Comparison of ENCODE assay signal across 15 cellular contexts in the genomic region with DNA sequence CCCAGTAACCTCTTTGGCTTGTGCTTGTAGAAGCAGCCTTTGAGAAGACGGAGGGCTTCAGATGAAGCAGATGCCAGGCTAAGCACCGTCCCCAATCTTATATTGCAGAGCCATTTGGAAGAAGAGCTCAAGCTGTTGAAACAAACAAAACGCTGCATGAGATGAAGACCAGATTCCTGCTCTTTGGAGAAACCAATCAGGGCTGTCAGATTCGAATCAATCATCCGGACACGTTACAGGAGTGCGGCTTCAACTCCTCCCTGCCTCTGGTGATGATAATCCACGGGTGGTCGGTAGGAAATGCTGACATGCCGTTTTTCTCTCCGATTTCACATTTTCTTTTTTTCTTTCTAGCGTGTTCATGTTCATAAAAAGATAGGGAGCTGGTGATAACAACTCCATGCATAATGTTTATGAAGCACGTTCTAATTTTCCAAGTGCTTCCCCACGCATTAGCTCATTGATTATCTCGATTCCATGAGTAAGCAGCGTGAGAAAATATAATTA.
DNase-seq lines count a peak whose midpoint lies in the region; TF ChIP-seq lines count a peak whose summit lies in the region.
"Had no signal": no experiment of that assay in that cellular context is flagged by ENCODE, and none has a peak within 500 bp of the region (broad histone marks: within the 10 kb centered on the region; RNA-seq: fewer than 3 reads in every experiment).

No MANE protein-coding gene starts in this region.

- H3K27ac ChIP-seq in PC-9 = no peak overlapping the region
- H3K27ac ChIP-seq in smooth muscle cell (ENCODE audit: low read depth) = no peak overlapping the region
- H3K27ac ChIP-seq: 22Rv1, BLaER1 had no signal

- no peak for TF ChIP-seq CTCF in PC-9 (conservative IDR thresholded peaks at IDR 0.05)
- TF ChIP-seq CTCF in type B pancreatic cell (conservative IDR thresholded peaks at IDR 0.05) = no peak
- TF ChIP-seq CTCF in smooth muscle cell (IDR thresholded peaks at IDR 0.05; ENCODE audit: borderline replicate concordance, insufficient read depth, poor library complexity, severe bottlenecking) = no peak

- 82% methylated on average over 16 of the region's 16 CpGs for WGBS in smooth muscle cell (ENCODE audit: low lambda C conversion rate)

- H3K4me1 Mint-ChIP-seq in type B pancreatic cell (ENCODE audit: unreplicated experiment) = peaks cover 40% of the 10 kb centered on the region
- H3K4me1 Mint-ChIP-seq: CD14-positive monocyte had no signal

- BruUV-seq in PC-9 (replicated peaks; lab: Mats Ljungman, UMichigan) = no TSS peak

- no peak overlapping the region for H3K9ac ChIP-seq in smooth muscle cell (ENCODE audit: low read depth)
- H3K9ac ChIP-seq: BLaER1 had no signal

- H3K36me3 ChIP-seq in PC-9 (ENCODE audit: low read depth) = no peaks in the 10 kb centered on the region
- H3K36me3 ChIP-seq in smooth muscle cell (ENCODE audit: low read depth) = no peaks in the 10 kb centered on the region

- H3K27me3 ChIP-seq in PC-9 (ENCODE audit: insufficient read depth, low read depth) (no peaks in the 10 kb centered on the region), smooth muscle cell (ENCODE audit: low read depth) (no peaks in the 10 kb centered on the region)
- H3K27me3 ChIP-seq: BLaER1 had no signal

- no peaks in the 10 kb centered on the region for H3K9me2 ChIP-seq in PC-9 (ENCODE audit: insufficient read depth)

- H4K20me1 ChIP-seq in PC-9 (ENCODE audit: insufficient read depth) (no peaks in the 10 kb centered on the region), smooth muscle cell (ENCODE audit: low read depth) (no peaks in the 10 kb centered on the region)
- H4K20me1 ChIP-seq: BLaER1 had no signal

- intact Hi-C loops in PC-9 (cut with micrococcal nuclease; ENCODE audit: unreplicated experiment) = no loop called here

- H3K9me3 ChIP-seq in PC-9 (ENCODE audit: insufficient read depth, low read depth) (no peaks in the 10 kb centered on the region), smooth muscle cell (replicated peaks; ENCODE audit: low read depth) (no peaks in the 10 kb centered on the region)

- H3K4me3 ChIP-seq in PC-9 (no peak overlapping the region), smooth muscle cell (no peak overlapping the region)
- H3K4me3 ChIP-seq: BLaER1 had no signal

- H3K27ac Mint-ChIP-seq in type B pancreatic cell = peak overlapping the region; percentile 24
- H3K27ac Mint-ChIP-seq: CD14-positive monocyte, H9 had no signal

- peak overlapping the region; percentile 12 for H3K4me3 Mint-ChIP-seq in type B pancreatic cell
- H3K4me3 Mint-ChIP-seq: CD14-positive monocyte; CD4-positive, alpha-beta memory T cell; H9 had no signal

- DNase-seq in activated CD8-positive, alpha-beta memory T cell treated with anti-CD3 and anti-CD28 coated beads, Interleukin-2, amount 50 U/mL, for 48 hours = peak; percentile 8
- no peak for DNase-seq in activated CD8-positive, alpha-beta memory T cell treated with anti-CD3 and anti-CD28 coated beads, Interleukin-2, amount 50 U/mL, for 4 hours
- DNase-seq in PC-9 (no peak), islet precursor cell (peak; percentile 5), type B pancreatic cell (ENCODE audit: extremely low spot score, unreplicated experiment) (no peak), anterior cingulate cortex (lab: John Stamatoyannopoulos, UW) (no peak), smooth muscle cell (lab: John Stamatoyannopoulos, UW; ENCODE audit: unreplicated experiment) (no peak)
- DNase-seq: CD4-positive, alpha-beta memory T cell; DMS153; DMS79; GDM1; H9 had no signal

- POLR2A ChIA-PET in PC-9 (lab: Charles Lee; ENCODE audit: unreplicated experiment) = no interaction called here

- peaks cover 6% of the 10 kb centered on the region for H3K4me1 ChIP-seq in PC-9 (replicated peaks; ENCODE audit: insufficient read depth)
- no peaks in the 10 kb centered on the region for H3K4me1 ChIP-seq in smooth muscle cell (ENCODE audit: low read depth)

- H3K36me3 Mint-ChIP-seq in type B pancreatic cell = peaks cover 5% of the 10 kb centered on the region
- H3K36me3 Mint-ChIP-seq: CD14-positive monocyte; CD4-positive, alpha-beta memory T cell had no signal

- no peaks in the 10 kb centered on the region for H3K9me3 Mint-ChIP-seq in type B pancreatic cell
- H3K9me3 Mint-ChIP-seq: H9 had no signal

- peak overlapping the region; percentile 26; the same call in 1 of the 2 replicates for H3K4me2 ChIP-seq in PC-9
- H3K4me2 ChIP-seq in smooth muscle cell = no peak overlapping the region
- H3K4me2 ChIP-seq: BLaER1 had no signal

- CTCF ChIA-PET in PC-9 (lab: Charles Lee) = interaction anchor here (0.6 kb wide), 1 partner anchor 76 kb away, joined by 3 read pairs; no protein-coding TSS in a partner anchor

- H3K79me2 ChIP-seq in PC-9 (ENCODE audit: low read depth) = no peaks in the 10 kb centered on the region
- no peaks in the 10 kb centered on the region for H3K79me2 ChIP-seq in smooth muscle cell (ENCODE audit: low read depth)

- H3F3A ChIP-seq in PC-9 (ENCODE audit: insufficient read depth, low read depth) (no peaks in the 10 kb centered on the region), smooth muscle cell (ENCODE audit: low read depth) (no peaks in the 10 kb centered on the region)

- H3K27me3 Mint-ChIP-seq in type B pancreatic cell = no peaks in the 10 kb centered on the region

- H2AFZ ChIP-seq in PC-9 (no peak overlapping the region), smooth muscle cell (ENCODE audit: low read depth) (no peak overlapping the region)

Comparison
In these comparisons a context has a peak if more than half of its experiments do, and no peak if none do; other contexts are left out.
1. DNase-seq: peak in activated CD8-positive, alpha-beta memory T cell treated with anti-CD3 and anti-CD28 coated beads, Interleukin-2, amount 50 U/mL, for 48 hours (single experiment) and islet precursor cell (single experiment); none in activated CD8-positive, alpha-beta memory T cell treated with anti-CD3 and anti-CD28 coated beads, Interleukin-2, amount 50 U/mL, for 4 hours (single experiment), PC-9 (0 of 2), type B pancreatic cell (single experiment), anterior cingulate cortex (0 of 58) and smooth muscle cell (single experiment).